In the genomic region with DNA sequence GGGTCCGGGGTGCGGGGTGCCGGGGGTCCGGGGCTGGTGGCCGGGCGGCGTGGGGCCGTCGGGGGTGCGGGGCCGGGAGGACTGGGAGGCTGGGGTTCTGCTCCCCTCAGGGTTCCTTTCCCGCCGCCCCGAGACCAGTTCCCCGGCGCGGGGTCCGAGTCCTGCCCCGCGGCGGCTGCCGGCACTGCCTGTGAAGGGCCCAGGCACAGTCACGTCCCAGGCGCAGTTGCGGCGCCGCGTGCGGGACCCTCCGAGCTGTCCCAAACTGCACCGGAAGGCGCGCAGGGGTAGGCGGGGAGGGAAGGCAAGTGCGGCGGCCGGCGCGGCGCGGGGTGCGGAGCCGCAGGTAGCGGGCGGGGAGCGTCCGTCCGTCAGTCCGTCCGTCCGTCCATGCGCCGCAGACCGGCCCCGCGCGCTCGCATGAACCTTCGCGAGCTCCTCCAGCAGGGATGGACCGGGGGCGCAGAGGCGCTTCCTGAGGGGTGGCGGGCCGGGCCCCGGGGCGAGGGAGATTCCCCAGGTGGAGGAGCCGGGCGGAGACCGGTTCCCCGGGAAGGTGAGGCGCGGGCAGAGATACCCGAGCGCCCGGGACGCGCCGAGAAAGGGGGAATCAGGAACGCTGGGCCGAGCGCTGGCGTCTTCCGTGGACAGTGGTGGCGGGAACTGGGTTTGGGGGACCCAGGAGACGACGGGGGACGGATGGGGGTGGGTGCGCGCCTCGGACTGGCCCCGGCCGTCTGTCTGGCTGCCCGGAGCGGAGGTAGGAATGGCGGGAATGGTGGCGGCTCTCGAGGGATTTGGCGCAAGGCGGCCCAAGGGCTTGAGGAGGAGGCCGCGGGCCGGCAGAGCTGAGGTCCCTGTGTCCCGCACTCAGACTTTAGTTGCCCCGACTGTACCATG, we compare ENCODE assay signal across 1 cellular context.
TF ChIP-seq lines count a peak whose summit lies in the region.

No MANE protein-coding gene starts in this region.

TF ChIP-seq in HepG2, 621 proteins besides CTCF, POLR2A, EP300 and RAD21 (continued from another document and continues in another):
- TF ChIP-seq, protein P1, sequence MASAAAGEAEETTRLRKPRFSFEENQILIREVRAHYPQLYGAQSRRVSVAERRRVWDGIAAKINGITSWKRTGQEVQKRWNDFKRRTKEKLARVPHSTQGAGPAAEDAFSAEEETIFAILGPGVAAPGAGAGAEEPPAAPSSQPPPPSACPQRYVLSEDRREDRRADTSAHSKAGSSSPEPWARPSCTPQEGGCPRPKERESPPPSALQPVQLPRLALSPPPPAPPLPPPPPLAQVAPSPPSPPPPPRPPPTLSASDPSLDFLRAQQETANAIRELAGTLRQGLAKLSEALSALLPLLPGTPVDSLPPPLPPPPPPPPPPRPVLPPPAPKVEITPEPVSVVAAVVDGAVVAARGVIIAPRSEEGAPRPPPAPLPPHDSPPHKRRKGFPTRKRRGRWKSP (CRISPR knock-in tag; IDR thresholded peaks at IDR 0.05), result 0 out of 2 replicates have a peak, but pooled peaks have one; percentile 34
- TF ChIP-seq ZNF557 (CRISPR knock-in tag; IDR thresholded peaks at IDR 0.05), result no peak
- TF ChIP-seq PPARG (CRISPR knock-in tag; conservative IDR thresholded peaks at IDR 0.05), result 0 out of 2 replicates have a peak, but pooled peaks have one; percentile 9
- no peak for TF ChIP-seq ZNF143 (CRISPR knock-in tag; IDR thresholded peaks at IDR 0.05)
- no peak for TF ChIP-seq ZKSCAN8 (CRISPR knock-in tag; IDR thresholded peaks at IDR 0.05; ENCODE audit: borderline replicate concordance)
- no peak for TF ChIP-seq NR3C1 (CRISPR knock-in tag; IDR thresholded peaks at IDR 0.05)
- peak; percentile 62; the same call in 1 of the 2 replicates for TF ChIP-seq SNAPC2 (CRISPR knock-in tag; IDR thresholded peaks at IDR 0.05)
- TF ChIP-seq ZNF563 (CRISPR knock-in tag; IDR thresholded peaks at IDR 0.05), result no peak
- TF ChIP-seq ZNF282 (IDR thresholded peaks at IDR 0.05; ENCODE audit: partially characterized antibody), result no peak
- no peak for TF ChIP-seq BCL6 (CRISPR knock-in tag; IDR thresholded peaks at IDR 0.05)
- no peak for TF ChIP-seq ZNF768 (CRISPR knock-in tag; IDR thresholded peaks at IDR 0.05)
- TF ChIP-seq SALL1 (CRISPR knock-in tag; IDR thresholded peaks at IDR 0.05), result no peak
- no peak for TF ChIP-seq CBX2 (IDR thresholded peaks at IDR 0.05; ENCODE audit: low read depth, low read length)
- TF ChIP-seq CBX2 (CRISPR knock-in tag; IDR thresholded peaks at IDR 0.05; ENCODE audit: low read depth), result no peak
- TF ChIP-seq HES4 (CRISPR knock-in tag; IDR thresholded peaks at IDR 0.05; ENCODE audit: borderline replicate concordance), result peak; percentile 10; the same call in 1 of the 2 replicates
- no peak for TF ChIP-seq U2AF2 (IDR thresholded peaks at IDR 0.05; ENCODE audit: low read depth, low read length)
- TF ChIP-seq ZNF644 (CRISPR knock-in tag; IDR thresholded peaks at IDR 0.05; ENCODE audit: low read depth), result no peak
- TF ChIP-seq, protein P2, sequence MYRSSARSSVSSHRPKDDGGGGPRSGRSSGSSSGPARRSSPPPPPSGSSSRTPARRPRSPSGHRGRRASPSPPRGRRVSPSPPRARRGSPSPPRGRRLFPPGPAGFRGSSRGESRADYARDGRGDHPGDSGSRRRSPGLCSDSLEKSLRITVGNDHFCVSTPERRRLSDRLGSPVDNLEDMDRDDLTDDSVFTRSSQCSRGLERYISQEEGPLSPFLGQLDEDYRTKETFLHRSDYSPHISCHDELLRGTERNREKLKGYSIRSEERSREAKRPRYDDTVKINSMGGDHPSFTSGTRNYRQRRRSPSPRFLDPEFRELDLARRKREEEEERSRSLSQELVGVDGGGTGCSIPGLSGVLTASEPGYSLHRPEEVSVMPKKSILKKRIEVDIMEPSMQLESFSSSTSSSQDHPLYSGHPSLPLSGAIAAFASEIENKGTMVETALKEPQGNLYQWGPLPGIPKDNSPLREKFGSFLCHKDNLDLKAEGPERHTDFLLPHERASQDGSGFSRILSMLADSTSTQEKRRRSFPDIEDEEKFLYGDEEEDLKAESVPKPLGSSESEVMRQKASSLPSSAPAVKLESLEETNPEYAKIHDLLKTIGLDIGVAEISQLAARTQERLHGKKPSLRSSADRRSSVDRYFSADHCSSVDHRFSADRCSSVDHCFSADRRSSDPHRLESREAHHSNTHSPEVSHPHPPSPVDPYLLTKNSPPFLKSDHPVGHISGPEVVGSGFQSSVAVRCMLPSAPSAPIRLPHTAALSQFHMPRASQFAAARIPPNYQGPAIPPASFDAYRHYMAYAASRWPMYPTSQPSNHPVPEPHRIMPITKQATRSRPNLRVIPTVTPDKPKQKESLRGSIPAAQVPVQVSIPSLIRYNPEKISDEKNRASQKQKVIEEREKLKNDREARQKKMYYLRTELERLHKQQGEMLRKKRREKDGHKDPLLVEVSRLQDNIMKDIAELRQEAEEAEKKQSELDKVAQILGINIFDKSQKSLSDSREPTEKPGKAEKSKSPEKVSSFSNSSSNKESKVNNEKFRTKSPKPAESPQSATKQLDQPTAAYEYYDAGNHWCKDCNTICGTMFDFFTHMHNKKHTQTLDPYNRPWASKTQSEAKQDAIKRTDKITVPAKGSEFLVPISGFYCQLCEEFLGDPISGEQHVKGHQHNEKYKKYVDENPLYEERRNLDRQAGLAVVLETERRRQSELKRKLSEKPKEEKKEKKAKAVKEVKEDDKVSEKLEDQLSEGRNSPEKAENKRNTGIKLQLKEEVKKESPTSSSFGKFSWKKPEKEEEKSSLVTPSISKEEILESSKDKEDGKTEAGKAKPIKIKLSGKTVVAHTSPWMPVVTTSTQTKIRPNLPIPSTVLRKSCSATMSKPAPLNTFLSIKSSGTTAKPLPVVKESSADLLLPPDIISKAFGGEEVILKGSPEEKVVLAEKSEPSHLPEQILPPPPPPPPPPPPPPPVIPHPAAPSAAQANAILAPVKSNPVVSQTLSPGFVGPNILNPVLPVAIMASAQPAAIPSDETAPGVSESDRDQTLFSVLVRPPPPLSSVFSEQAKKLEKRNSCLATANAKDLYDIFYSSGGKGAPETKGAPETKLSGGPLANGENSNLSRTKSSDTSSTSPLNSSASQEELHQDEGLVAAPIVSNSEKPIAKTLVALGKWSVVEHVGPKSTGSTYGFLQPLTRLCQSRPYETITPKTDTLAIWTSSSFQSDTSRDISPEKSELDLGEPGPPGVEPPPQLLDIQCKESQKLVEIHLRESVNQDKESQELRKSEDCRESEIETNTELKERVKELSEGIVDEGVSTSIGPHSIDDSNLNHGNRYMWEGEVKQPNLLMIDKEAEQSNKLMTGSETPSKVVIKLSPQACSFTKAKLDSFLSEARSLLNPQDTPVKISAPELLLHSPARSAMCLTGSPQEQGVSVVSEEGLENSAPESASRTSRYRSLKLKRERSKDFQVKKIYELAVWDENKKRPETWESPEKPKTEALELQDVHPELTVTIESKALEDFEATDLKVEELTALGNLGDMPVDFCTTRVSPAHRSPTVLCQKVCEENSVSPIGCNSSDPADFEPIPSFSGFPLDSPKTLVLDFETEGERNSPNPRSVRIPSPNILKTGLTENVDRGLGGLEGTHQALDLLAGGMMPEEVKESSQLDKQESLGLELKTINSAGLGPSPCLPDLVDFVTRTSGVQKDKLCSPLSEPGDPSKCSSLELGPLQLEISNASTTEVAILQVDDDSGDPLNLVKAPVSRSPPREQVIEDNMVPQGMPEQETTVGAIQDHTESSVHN (CRISPR knock-in tag; IDR thresholded peaks at IDR 0.05), result no peak
- no peak for TF ChIP-seq ZNF296 (CRISPR knock-in tag; conservative IDR thresholded peaks at IDR 0.05)
- TF ChIP-seq HOXA7 (CRISPR knock-in tag; IDR thresholded peaks at IDR 0.05), result no peak
- peak; percentile 72; the same call in 1 of the 2 replicates for TF ChIP-seq REL (CRISPR knock-in tag; conservative IDR thresholded peaks at IDR 0.05)
- no peak for TF ChIP-seq ZSCAN22 (CRISPR knock-in tag; IDR thresholded peaks at IDR 0.05)
- no peak for TF ChIP-seq ZNF589 (CRISPR knock-in tag; conservative IDR thresholded peaks at IDR 0.05)
- TF ChIP-seq, protein P3, sequence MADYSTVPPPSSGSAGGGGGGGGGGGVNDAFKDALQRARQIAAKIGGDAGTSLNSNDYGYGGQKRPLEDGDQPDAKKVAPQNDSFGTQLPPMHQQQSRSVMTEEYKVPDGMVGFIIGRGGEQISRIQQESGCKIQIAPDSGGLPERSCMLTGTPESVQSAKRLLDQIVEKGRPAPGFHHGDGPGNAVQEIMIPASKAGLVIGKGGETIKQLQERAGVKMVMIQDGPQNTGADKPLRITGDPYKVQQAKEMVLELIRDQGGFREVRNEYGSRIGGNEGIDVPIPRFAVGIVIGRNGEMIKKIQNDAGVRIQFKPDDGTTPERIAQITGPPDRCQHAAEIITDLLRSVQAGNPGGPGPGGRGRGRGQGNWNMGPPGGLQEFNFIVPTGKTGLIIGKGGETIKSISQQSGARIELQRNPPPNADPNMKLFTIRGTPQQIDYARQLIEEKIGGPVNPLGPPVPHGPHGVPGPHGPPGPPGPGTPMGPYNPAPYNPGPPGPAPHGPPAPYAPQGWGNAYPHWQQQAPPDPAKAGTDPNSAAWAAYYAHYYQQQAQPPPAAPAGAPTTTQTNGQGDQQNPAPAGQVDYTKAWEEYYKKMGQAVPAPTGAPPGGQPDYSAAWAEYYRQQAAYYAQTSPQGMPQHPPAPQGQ (CRISPR knock-in tag; IDR thresholded peaks at IDR 0.05; ENCODE audit: borderline replicate concordance), result no peak
- no peak for TF ChIP-seq NFE2L2 (IDR thresholded peaks at IDR 0.05; ENCODE audit: low read length)
- TF ChIP-seq HOXA5 (CRISPR knock-in tag; IDR thresholded peaks at IDR 0.05), result no peak
- TF ChIP-seq, protein P4, sequence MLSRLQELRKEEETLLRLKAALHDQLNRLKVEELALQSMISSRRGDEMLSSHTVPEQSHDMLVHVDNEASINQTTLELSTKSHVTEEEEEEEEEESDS (CRISPR knock-in tag; IDR thresholded peaks at IDR 0.05; ENCODE audit: borderline replicate concordance), result no peak
- TF ChIP-seq, protein P5, sequence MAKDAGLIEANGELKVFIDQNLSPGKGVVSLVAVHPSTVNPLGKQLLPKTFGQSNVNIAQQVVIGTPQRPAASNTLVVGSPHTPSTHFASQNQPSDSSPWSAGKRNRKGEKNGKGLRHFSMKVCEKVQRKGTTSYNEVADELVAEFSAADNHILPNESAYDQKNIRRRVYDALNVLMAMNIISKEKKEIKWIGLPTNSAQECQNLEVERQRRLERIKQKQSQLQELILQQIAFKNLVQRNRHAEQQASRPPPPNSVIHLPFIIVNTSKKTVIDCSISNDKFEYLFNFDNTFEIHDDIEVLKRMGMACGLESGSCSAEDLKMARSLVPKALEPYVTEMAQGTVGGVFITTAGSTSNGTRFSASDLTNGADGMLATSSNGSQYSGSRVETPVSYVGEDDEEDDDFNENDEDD (CRISPR knock-in tag; IDR thresholded peaks at IDR 0.05; ENCODE audit: borderline replicate concordance), result peak; percentile 26; the same call in 1 of the 2 replicates
- TF ChIP-seq, protein P6, sequence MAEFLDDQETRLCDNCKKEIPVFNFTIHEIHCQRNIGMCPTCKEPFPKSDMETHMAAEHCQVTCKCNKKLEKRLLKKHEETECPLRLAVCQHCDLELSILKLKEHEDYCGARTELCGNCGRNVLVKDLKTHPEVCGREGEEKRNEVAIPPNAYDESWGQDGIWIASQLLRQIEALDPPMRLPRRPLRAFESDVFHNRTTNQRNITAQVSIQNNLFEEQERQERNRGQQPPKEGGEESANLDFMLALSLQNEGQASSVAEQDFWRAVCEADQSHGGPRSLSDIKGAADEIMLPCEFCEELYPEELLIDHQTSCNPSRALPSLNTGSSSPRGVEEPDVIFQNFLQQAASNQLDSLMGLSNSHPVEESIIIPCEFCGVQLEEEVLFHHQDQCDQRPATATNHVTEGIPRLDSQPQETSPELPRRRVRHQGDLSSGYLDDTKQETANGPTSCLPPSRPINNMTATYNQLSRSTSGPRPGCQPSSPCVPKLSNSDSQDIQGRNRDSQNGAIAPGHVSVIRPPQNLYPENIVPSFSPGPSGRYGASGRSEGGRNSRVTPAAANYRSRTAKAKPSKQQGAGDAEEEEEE (CRISPR knock-in tag; IDR thresholded peaks at IDR 0.05; ENCODE audit: borderline replicate concordance), result no peak
- no peak for TF ChIP-seq NFE2L1 (CRISPR knock-in tag; IDR thresholded peaks at IDR 0.05; ENCODE audit: borderline replicate concordance)
- no peak for TF ChIP-seq ZNF253 (CRISPR knock-in tag; IDR thresholded peaks at IDR 0.05; ENCODE audit: borderline replicate concordance)
- TF ChIP-seq PAWR (CRISPR knock-in tag; IDR thresholded peaks at IDR 0.05; ENCODE audit: borderline replicate concordance), result no peak
- TF ChIP-seq, protein P7, sequence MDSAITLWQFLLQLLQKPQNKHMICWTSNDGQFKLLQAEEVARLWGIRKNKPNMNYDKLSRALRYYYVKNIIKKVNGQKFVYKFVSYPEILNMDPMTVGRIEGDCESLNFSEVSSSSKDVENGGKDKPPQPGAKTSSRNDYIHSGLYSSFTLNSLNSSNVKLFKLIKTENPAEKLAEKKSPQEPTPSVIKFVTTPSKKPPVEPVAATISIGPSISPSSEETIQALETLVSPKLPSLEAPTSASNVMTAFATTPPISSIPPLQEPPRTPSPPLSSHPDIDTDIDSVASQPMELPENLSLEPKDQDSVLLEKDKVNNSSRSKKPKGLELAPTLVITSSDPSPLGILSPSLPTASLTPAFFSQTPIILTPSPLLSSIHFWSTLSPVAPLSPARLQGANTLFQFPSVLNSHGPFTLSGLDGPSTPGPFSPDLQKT (CRISPR knock-in tag; IDR thresholded peaks at IDR 0.05; ENCODE audit: borderline replicate concordance), result no peak
- TF ChIP-seq, protein P8, sequence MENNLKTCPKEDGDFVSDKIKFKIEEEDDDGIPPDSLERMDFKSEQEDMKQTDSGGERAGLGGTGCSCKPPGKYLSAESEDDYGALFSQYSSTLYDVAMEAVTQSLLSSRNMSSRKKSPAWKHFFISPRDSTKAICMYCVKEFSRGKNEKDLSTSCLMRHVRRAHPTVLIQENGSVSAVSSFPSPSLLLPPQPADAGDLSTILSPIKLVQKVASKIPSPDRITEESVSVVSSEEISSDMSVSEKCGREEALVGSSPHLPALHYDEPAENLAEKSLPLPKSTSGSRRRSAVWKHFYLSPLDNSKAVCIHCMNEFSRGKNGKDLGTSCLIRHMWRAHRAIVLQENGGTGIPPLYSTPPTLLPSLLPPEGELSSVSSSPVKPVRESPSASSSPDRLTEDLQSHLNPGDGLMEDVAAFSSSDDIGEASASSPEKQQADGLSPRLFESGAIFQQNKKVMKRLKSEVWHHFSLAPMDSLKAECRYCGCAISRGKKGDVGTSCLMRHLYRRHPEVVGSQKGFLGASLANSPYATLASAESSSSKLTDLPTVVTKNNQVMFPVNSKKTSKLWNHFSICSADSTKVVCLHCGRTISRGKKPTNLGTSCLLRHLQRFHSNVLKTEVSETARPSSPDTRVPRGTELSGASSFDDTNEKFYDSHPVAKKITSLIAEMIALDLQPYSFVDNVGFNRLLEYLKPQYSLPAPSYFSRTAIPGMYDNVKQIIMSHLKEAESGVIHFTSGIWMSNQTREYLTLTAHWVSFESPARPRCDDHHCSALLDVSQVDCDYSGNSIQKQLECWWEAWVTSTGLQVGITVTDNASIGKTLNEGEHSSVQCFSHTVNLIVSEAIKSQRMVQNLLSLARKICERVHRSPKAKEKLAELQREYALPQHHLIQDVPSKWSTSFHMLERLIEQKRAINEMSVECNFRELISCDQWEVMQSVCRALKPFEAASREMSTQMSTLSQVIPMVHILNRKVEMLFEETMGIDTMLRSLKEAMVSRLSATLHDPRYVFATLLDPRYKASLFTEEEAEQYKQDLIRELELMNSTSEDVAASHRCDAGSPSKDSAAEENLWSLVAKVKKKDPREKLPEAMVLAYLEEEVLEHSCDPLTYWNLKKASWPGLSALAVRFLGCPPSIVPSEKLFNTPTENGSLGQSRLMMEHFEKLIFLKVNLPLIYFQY (CRISPR knock-in tag; IDR thresholded peaks at IDR 0.05; ENCODE audit: borderline replicate concordance), result no peak
